Comparison of ENCODE assay signal across 1 cellular context in the genomic region with DNA sequence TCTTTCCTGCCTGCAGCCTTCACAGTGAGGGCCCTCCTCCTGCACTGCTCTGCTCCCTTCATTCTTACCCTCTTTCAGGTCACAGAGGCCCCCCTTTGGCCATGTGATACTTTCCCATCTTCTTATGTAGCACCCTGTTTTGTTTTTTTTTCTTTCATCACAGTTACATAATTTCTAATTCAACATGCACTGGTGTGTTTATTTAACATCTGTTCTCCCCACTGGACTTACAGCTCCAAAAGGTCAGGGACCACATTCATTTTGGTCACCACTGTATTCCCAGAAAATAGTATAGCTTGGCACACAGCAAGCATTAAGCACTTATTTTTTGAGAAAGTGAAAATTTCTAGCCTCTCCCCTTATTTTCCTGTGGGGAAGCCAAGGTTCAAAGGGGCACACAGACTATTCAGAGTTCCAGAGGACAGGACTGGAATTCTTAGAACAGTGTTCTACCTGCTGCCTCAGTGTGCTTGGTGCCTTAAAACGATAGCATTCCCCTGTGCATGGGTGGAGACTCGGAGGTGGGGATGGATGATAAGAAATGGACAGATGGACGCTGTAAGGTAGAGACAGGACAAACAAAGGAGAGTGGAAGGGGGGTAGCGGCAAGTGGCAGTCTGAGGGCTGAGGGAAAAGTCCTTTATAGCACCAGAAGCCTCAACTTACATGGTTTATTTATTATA.
A peak's percentile ranks its signal among the peaks of the same experiment; 100 is the strongest.
TF ChIP-seq lines count a peak whose summit lies in the region.

No MANE protein-coding gene starts in this region.

TF ChIP-seq in HepG2, 621 proteins besides CTCF, POLR2A, EP300 and RAD21 (continued from another document):
- TF ChIP-seq, protein P1, sequence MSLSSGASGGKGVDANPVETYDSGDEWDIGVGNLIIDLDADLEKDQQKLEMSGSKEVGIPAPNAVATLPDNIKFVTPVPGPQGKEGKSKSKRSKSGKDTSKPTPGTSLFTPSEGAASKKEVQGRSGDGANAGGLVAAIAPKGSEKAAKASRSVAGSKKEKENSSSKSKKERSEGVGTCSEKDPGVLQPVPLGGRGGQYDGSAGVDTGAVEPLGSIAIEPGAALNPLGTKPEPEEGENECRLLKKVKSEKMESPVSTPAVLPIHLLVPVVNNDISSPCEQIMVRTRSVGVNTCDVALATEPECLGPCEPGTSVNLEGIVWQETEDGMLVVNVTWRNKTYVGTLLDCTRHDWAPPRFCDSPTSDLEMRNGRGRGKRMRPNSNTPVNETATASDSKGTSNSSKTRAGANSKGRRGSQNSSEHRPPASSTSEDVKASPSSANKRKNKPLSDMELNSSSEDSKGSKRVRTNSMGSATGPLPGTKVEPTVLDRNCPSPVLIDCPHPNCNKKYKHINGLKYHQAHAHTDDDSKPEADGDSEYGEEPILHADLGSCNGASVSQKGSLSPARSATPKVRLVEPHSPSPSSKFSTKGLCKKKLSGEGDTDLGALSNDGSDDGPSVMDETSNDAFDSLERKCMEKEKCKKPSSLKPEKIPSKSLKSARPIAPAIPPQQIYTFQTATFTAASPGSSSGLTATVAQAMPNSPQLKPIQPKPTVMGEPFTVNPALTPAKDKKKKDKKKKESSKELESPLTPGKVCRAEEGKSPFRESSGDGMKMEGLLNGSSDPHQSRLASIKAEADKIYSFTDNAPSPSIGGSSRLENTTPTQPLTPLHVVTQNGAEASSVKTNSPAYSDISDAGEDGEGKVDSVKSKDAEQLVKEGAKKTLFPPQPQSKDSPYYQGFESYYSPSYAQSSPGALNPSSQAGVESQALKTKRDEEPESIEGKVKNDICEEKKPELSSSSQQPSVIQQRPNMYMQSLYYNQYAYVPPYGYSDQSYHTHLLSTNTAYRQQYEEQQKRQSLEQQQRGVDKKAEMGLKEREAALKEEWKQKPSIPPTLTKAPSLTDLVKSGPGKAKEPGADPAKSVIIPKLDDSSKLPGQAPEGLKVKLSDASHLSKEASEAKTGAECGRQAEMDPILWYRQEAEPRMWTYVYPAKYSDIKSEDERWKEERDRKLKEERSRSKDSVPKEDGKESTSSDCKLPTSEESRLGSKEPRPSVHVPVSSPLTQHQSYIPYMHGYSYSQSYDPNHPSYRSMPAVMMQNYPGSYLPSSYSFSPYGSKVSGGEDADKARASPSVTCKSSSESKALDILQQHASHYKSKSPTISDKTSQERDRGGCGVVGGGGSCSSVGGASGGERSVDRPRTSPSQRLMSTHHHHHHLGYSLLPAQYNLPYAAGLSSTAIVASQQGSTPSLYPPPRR (CRISPR knock-in tag; IDR thresholded peaks at IDR 0.05; ENCODE audit: borderline replicate concordance), result 0 out of 2 replicates have a peak, but pooled peaks have one; percentile 12
- TF ChIP-seq KAT8 (CRISPR knock-in tag; IDR thresholded peaks at IDR 0.05) (peak; percentile 27; the same call in 1 of the 2 replicates), HDAC2 (CRISPR knock-in tag; IDR thresholded peaks at IDR 0.05) (0 out of 2 replicates have a peak, but pooled peaks have one; percentile 30), FOXA1 (IDR thresholded peaks at IDR 0.05) (no peak), FOXA1 (CRISPR knock-in tag; IDR thresholded peaks at IDR 0.05) (peak; percentile 50; the same call in 1 of the 2 replicates), CREM (IDR thresholded peaks at IDR 0.05) (peak; percentile 30; the same call in 1 of the 2 replicates), CREM (CRISPR knock-in tag; IDR thresholded peaks at IDR 0.05) (no peak), SRSF1 (optimal IDR thresholded peaks at IDR 0.05; ENCODE audit: low read depth, low read length) (no peak), ZNF557 (CRISPR knock-in tag; IDR thresholded peaks at IDR 0.05) (peak; percentile 30; the same call in 1 of the 2 replicates), RARA (CRISPR knock-in tag; IDR thresholded peaks at IDR 0.05) (peak; percentile 81), TEAD3 (CRISPR knock-in tag; optimal IDR thresholded peaks at IDR 0.05; ENCODE audit: borderline replicate concordance) (peak; percentile 55), TBX2 (CRISPR knock-in tag; IDR thresholded peaks at IDR 0.05; ENCODE audit: borderline replicate concordance) (peak; percentile 35; the same call in 1 of the 2 replicates), ZBTB42 (CRISPR knock-in tag; IDR thresholded peaks at IDR 0.05) (0 out of 2 replicates have a peak, but pooled peaks have one; percentile 49), ZNF230 (CRISPR knock-in tag; IDR thresholded peaks at IDR 0.05) (no peak), HNRNPK (IDR thresholded peaks at IDR 0.05; ENCODE audit: low read depth, low read length, poor library complexity, severe bottlenecking) (no peak), ARID2 (CRISPR knock-in tag; IDR thresholded peaks at IDR 0.05; ENCODE audit: borderline replicate concordance) (no peak)
- TF ChIP-seq, protein P2, sequence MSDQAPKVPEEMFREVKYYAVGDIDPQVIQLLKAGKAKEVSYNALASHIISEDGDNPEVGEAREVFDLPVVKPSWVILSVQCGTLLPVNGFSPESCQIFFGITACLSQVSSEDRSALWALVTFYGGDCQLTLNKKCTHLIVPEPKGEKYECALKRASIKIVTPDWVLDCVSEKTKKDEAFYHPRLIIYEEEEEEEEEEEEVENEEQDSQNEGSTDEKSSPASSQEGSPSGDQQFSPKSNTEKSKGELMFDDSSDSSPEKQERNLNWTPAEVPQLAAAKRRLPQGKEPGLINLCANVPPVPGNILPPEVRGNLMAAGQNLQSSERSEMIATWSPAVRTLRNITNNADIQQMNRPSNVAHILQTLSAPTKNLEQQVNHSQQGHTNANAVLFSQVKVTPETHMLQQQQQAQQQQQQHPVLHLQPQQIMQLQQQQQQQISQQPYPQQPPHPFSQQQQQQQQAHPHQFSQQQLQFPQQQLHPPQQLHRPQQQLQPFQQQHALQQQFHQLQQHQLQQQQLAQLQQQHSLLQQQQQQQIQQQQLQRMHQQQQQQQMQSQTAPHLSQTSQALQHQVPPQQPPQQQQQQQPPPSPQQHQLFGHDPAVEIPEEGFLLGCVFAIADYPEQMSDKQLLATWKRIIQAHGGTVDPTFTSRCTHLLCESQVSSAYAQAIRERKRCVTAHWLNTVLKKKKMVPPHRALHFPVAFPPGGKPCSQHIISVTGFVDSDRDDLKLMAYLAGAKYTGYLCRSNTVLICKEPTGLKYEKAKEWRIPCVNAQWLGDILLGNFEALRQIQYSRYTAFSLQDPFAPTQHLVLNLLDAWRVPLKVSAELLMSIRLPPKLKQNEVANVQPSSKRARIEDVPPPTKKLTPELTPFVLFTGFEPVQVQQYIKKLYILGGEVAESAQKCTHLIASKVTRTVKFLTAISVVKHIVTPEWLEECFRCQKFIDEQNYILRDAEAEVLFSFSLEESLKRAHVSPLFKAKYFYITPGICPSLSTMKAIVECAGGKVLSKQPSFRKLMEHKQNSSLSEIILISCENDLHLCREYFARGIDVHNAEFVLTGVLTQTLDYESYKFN (CRISPR knock-in tag; conservative IDR thresholded peaks at IDR 0.05), result peak; percentile 78
- TF ChIP-seq, protein P3, sequence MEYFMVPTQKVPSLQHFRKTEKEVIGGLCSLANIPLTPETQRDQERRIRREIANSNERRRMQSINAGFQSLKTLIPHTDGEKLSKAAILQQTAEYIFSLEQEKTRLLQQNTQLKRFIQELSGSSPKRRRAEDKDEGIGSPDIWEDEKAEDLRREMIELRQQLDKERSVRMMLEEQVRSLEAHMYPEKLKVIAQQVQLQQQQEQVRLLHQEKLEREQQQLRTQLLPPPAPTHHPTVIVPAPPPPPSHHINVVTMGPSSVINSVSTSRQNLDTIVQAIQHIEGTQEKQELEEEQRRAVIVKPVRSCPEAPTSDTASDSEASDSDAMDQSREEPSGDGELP (IDR thresholded peaks at IDR 0.05; ENCODE audit: borderline replicate concordance, low read depth), result peak; percentile 65; the same call in 1 of the 2 replicates
- TF ChIP-seq, protein P4, sequence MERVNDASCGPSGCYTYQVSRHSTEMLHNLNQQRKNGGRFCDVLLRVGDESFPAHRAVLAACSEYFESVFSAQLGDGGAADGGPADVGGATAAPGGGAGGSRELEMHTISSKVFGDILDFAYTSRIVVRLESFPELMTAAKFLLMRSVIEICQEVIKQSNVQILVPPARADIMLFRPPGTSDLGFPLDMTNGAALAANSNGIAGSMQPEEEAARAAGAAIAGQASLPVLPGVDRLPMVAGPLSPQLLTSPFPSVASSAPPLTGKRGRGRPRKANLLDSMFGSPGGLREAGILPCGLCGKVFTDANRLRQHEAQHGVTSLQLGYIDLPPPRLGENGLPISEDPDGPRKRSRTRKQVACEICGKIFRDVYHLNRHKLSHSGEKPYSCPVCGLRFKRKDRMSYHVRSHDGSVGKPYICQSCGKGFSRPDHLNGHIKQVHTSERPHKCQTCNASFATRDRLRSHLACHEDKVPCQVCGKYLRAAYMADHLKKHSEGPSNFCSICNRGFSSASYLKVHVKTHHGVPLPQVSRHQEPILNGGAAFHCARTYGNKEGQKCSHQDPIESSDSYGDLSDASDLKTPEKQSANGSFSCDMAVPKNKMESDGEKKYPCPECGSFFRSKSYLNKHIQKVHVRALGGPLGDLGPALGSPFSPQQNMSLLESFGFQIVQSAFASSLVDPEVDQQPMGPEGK (CRISPR knock-in tag; IDR thresholded peaks at IDR 0.05), result peak; percentile 64; the same call in 1 of the 2 replicates
- TF ChIP-seq, protein P5, sequence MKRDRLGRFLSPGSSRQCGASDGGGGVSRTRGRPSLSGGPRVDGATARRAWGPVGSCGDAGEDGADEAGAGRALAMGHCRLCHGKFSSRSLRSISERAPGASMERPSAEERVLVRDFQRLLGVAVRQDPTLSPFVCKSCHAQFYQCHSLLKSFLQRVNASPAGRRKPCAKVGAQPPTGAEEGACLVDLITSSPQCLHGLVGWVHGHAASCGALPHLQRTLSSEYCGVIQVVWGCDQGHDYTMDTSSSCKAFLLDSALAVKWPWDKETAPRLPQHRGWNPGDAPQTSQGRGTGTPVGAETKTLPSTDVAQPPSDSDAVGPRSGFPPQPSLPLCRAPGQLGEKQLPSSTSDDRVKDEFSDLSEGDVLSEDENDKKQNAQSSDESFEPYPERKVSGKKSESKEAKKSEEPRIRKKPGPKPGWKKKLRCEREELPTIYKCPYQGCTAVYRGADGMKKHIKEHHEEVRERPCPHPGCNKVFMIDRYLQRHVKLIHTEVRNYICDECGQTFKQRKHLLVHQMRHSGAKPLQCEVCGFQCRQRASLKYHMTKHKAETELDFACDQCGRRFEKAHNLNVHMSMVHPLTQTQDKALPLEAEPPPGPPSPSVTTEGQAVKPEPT (CRISPR knock-in tag; IDR thresholded peaks at IDR 0.05; ENCODE audit: low read depth), result no peak
- TF ChIP-seq, protein P6, sequence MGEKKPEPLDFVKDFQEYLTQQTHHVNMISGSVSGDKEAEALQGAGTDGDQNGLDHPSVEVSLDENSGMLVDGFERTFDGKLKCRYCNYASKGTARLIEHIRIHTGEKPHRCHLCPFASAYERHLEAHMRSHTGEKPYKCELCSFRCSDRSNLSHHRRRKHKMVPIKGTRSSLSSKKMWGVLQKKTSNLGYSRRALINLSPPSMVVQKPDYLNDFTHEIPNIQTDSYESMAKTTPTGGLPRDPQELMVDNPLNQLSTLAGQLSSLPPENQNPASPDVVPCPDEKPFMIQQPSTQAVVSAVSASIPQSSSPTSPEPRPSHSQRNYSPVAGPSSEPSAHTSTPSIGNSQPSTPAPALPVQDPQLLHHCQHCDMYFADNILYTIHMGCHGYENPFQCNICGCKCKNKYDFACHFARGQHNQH (CRISPR knock-in tag; IDR thresholded peaks at IDR 0.05), result no peak
- TF ChIP-seq, protein P7, sequence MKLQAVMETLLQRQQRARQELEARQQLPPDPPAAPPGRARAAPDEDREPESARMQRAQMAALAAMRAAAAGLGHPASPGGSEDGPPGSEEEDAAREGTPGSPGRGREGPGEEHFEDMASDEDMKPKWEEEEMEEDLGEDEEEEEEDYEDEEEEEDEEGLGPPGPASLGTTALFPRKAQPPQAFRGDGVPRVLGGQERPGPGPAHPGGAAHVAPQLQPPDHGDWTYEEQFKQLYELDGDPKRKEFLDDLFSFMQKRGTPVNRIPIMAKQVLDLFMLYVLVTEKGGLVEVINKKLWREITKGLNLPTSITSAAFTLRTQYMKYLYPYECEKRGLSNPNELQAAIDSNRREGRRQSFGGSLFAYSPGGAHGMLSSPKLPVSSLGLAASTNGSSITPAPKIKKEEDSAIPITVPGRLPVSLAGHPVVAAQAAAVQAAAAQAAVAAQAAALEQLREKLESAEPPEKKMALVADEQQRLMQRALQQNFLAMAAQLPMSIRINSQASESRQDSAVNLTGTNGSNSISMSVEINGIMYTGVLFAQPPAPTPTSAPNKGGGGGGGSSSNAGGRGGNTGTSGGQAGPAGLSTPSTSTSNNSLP (IDR thresholded peaks at IDR 0.05; ENCODE audit: low read depth, low read length), result no peak
- TF ChIP-seq, protein P8, sequence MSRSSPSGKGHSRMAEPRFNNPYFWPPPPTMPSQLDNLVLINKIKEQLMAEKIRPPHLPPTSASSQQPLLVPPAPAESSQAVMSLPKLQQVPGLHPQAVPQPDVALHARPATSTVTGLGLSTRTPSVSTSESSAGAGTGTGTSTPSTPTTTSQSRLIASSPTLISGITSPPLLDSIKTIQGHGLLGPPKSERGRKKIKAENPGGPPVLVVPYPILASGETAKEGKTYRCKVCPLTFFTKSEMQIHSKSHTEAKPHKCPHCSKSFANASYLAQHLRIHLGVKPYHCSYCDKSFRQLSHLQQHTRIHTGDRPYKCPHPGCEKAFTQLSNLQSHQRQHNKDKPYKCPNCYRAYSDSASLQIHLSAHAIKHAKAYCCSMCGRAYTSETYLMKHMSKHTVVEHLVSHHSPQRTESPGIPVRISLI (CRISPR knock-in tag; IDR thresholded peaks at IDR 0.05; ENCODE audit: borderline replicate concordance), result peak; percentile 87
